Comparison of ENCODE assay signal across 15 cellular contexts in genomic region chr10:17113889-17114288, GRCh38. TPM values are rescaled to one million over a fixed set of nuclear protein-coding genes. Genes with fewer than 3 reads are reported as not detected.
A peak's percentile ranks its signal among the peaks of the same experiment; 100 is the strongest.
DNase-seq lines count a peak whose midpoint lies in the region; ATAC-seq and TF ChIP-seq lines count a peak whose summit lies in the region.
"Had no signal": no experiment of that assay in that cellular context is flagged by ENCODE, and none has a peak within 500 bp of the region (broad histone marks: within the 10 kb centered on the region; RNA-seq: fewer than 3 reads in every experiment).

No MANE protein-coding gene starts in this region.

- H3K9me2 ChIP-seq in SK-N-SH = no peaks in the 10 kb centered on the region

- H3K4me1 ChIP-seq in SK-N-SH (ENCODE audit: control insufficient read depth in 1 of 2, insufficient read depth in 2 of 2, low read depth in 1 of 2, low read length in 1 of 2) (peaks cover 0 to 8% of the 10 kb centered on the region in 2 experiments), right cardiac atrium (ENCODE audit: control insufficient read depth, insufficient read depth, low read length) (no peaks in the 10 kb centered on the region), smooth muscle cell (ENCODE audit: low read depth) (no peaks in the 10 kb centered on the region)
- H3K4me1 ChIP-seq: colonic mucosa had no signal

- no peak overlapping the region for H3K4me2 ChIP-seq in SK-N-SH
- H3K4me2 ChIP-seq in smooth muscle cell = no peak overlapping the region

- H3K4me3 ChIP-seq in SK-N-SH (ENCODE audit: low read depth in 2 of 2, low read length in 1 of 2) (no peak overlapping the region), right cardiac atrium (ENCODE audit: low read length) (no peak overlapping the region), smooth muscle cell (no peak overlapping the region)
- H3K4me3 ChIP-seq: colonic mucosa, thyroid gland had no signal

- CTCF ChIA-PET in SK-N-SH (lab: Yijun Ruan, JAX) = interaction anchor here (0.7 to 1.8 kb wide), 2 partner anchors 13 to 37 kb away, joined by 3 to 5 read pairs; no protein-coding TSS in a partner anchor

- ATAC-seq in SK-N-SH treated with all-trans-retinoic acid at 6 μM for 48 hours (no peak), right cardiac atrium (peak in 1 of 2 donors; percentile 39)
- ATAC-seq in stimulated activated effector memory CD8-positive, alpha-beta T cell treated with anti-CD3 and anti-CD28 coated beads, Interleukin-12 subunit alpha, Interleukin-12 subunit beta, amount 100 ng/mL, for 72 hours = no peak

- H3K9me3 ChIP-seq in SK-N-SH = no peaks in the 10 kb centered on the region
- H3K9me3 ChIP-seq in right cardiac atrium (ENCODE audit: control insufficient read depth, low read length) = no peaks in the 10 kb centered on the region
- H3K9me3 ChIP-seq in smooth muscle cell (replicated peaks; ENCODE audit: low read depth) = no peaks in the 10 kb centered on the region
- H3K9me3 ChIP-seq: colonic mucosa, thyroid gland had no signal

- 93% methylated on average over 6 of the region's 7 CpGs for WGBS in SK-N-SH (ENCODE audit: low lambda C conversion rate)
- 47% methylated on average over 7 of the region's 7 CpGs for WGBS in right cardiac atrium
- WGBS in smooth muscle cell (ENCODE audit: low lambda C conversion rate) = 43% methylated on average over 7 of the region's 7 CpGs

- no peak for TF ChIP-seq EP300 in SK-N-SH (IDR thresholded peaks at IDR 0.05; ENCODE audit: borderline replicate concordance in 1 of 2, low read depth in 1 of 2, low read length in 1 of 2)

- peaks cover 31% of the 10 kb centered on the region for H3F3A ChIP-seq in SK-N-SH (replicated peaks; ENCODE audit: insufficient read depth)
- no peaks in the 10 kb centered on the region for H3F3A ChIP-seq in smooth muscle cell (ENCODE audit: low read depth)

- POLR2A ChIA-PET in SK-N-SH (lab: Yijun Ruan, JAX) = no interaction called here

- H3K79me2 ChIP-seq in SK-N-SH (ENCODE audit: insufficient read depth) (no peaks in the 10 kb centered on the region), smooth muscle cell (ENCODE audit: low read depth) (no peaks in the 10 kb centered on the region)

- TF ChIP-seq RAD21 in SK-N-SH (IDR thresholded peaks at IDR 0.05; ENCODE audit: low read length) = no peak

- H3K27ac ChIP-seq in SK-N-SH (ENCODE audit: low read depth in 2 of 2, low read length in 1 of 2) (peak overlapping the region in 1 of 2 experiments; percentile 57; a peak in 2 of 4 replicates), right cardiac atrium (ENCODE audit: low read length) (no peak overlapping the region), smooth muscle cell (ENCODE audit: low read depth) (no peak overlapping the region)
- H3K27ac ChIP-seq: colonic mucosa, thyroid gland had no signal

- H3K4me3 Mint-ChIP-seq in stimulated activated effector memory CD8-positive, alpha-beta T cell treated with anti-CD3 and anti-CD28 coated beads, Interleukin-12 subunit alpha, Interleukin-12 subunit beta, amount 100 ng/mL, for 72 hours = no peak overlapping the region
- H3K4me3 Mint-ChIP-seq: memory B cell had no signal

- TF ChIP-seq CTCF in SK-N-SH (IDR thresholded peaks at IDR 0.05) (no peak), smooth muscle cell (IDR thresholded peaks at IDR 0.05; ENCODE audit: borderline replicate concordance, insufficient read depth, poor library complexity, severe bottlenecking) (no peak)

- H3K9me3 Mint-ChIP-seq in stimulated activated effector memory CD8-positive, alpha-beta T cell treated with anti-CD3 and anti-CD28 coated beads, Interleukin-12 subunit alpha, Interleukin-12 subunit beta, amount 100 ng/mL, for 72 hours = no peaks in the 10 kb centered on the region
- H3K9me3 Mint-ChIP-seq: memory B cell had no signal

- no peaks in the 10 kb centered on the region for H3K27me3 ChIP-seq in SK-N-SH (ENCODE audit: insufficient read depth)
- H3K27me3 ChIP-seq in right cardiac atrium (ENCODE audit: control insufficient read depth, insufficient read depth) = no peaks in the 10 kb centered on the region
- no peaks in the 10 kb centered on the region for H3K27me3 ChIP-seq in smooth muscle cell (ENCODE audit: low read depth)
- H3K27me3 ChIP-seq: colonic mucosa, thyroid gland had no signal

- intact Hi-C loops in right cardiac atrium (cut with DNase I) = no loop called here

- H3K4me1 Mint-ChIP-seq in stimulated activated effector memory CD8-positive, alpha-beta T cell treated with anti-CD3 and anti-CD28 coated beads, Interleukin-12 subunit alpha, Interleukin-12 subunit beta, amount 100 ng/mL, for 72 hours = peaks cover 8% of the 10 kb centered on the region
- H3K4me1 Mint-ChIP-seq: memory B cell had no signal

- H3K9ac ChIP-seq in SK-N-SH (no peak overlapping the region), smooth muscle cell (ENCODE audit: low read depth) (no peak overlapping the region)

- DNase-seq in SK-N-SH (no peak), amniotic epithelial cell (ENCODE audit: low read depth) (peak; percentile 51), right cardiac atrium (peak; percentile 21 to 69 (median 54)), smooth muscle cell (lab: John Stamatoyannopoulos, UW; ENCODE audit: unreplicated experiment) (peak; percentile 5), NCI-H524 treated with DMSO at 0.1 percent for 48 hours (lab: John Stamatoyannopoulos, UW) (no peak)
- no peak for DNase-seq in stimulated activated effector memory CD8-positive, alpha-beta T cell treated with anti-CD3 and anti-CD28 coated beads, Interleukin-12 subunit alpha, Interleukin-12 subunit beta, amount 100 ng/mL, for 72 hours (ENCODE audit: low spot score in 2 of 2)
- DNase-seq in effector CD4-positive, alpha-beta T cell = no peak
- DNase-seq: colonic mucosa, DMS79 treated with DMSO at 0.1 percent for 48 hours, MV-4-11, NCI-H510A treated with DMSO at 0.1 percent for 48 hours had no signal

- H2AFZ ChIP-seq in SK-N-SH (ENCODE audit: low read depth) (no peak overlapping the region), smooth muscle cell (ENCODE audit: low read depth) (no peak overlapping the region)

- H4K20me1 ChIP-seq in SK-N-SH (ENCODE audit: insufficient read depth) (no peaks in the 10 kb centered on the region), smooth muscle cell (ENCODE audit: low read depth) (no peaks in the 10 kb centered on the region)

- H3K36me3 Mint-ChIP-seq in stimulated activated effector memory CD8-positive, alpha-beta T cell treated with anti-CD3 and anti-CD28 coated beads, Interleukin-12 subunit alpha, Interleukin-12 subunit beta, amount 100 ng/mL, for 72 hours = no peaks in the 10 kb centered on the region

- no peak overlapping the region for H3K27ac Mint-ChIP-seq in stimulated activated effector memory CD8-positive, alpha-beta T cell treated with anti-CD3 and anti-CD28 coated beads, Interleukin-12 subunit alpha, Interleukin-12 subunit beta, amount 100 ng/mL, for 72 hours
- H3K27ac Mint-ChIP-seq: memory B cell, progenitor cell of endocrine pancreas had no signal

- H3K36me3 ChIP-seq in SK-N-SH (replicated peaks in 1 of 2; ENCODE audit: control insufficient read depth in 1 of 2, insufficient read depth in 2 of 2, low read length in 1 of 2) = no peaks in the 10 kb centered on the region
- H3K36me3 ChIP-seq in smooth muscle cell (ENCODE audit: low read depth) = no peaks in the 10 kb centered on the region
- H3K36me3 ChIP-seq: colonic mucosa, thyroid gland had no signal

TF ChIP-seq in SK-N-SH treated with all-trans-retinoic acid at 6 μM for 48 hours, 23 proteins besides CTCF, POLR2A, EP300 and RAD21 (continues in another document):
- TF ChIP-seq SNAI2 (CRISPR knock-in tag; IDR thresholded peaks at IDR 0.05) = no peak
- no peak for TF ChIP-seq RARB (CRISPR knock-in tag; IDR thresholded peaks at IDR 0.05)
- TF ChIP-seq ZC3H10 (CRISPR knock-in tag; IDR thresholded peaks at IDR 0.05) = no peak
- TF ChIP-seq, protein P1, sequence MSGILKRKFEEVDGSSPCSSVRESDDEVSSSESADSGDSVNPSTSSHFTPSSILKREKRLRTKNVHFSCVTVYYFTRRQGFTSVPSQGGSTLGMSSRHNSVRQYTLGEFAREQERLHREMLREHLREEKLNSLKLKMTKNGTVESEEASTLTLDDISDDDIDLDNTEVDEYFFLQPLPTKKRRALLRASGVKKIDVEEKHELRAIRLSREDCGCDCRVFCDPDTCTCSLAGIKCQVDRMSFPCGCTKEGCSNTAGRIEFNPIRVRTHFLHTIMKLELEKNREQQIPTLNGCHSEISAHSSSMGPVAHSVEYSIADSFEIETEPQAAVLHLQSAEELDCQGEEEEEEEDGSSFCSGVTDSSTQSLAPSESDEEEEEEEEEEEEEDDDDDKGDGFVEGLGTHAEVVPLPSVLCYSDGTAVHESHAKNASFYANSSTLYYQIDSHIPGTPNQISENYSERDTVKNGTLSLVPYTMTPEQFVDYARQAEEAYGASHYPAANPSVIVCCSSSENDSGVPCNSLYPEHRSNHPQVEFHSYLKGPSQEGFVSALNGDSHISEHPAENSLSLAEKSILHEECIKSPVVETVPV (CRISPR knock-in tag; IDR thresholded peaks at IDR 0.05) = no peak
- no peak for TF ChIP-seq CSDC2 (CRISPR knock-in tag; IDR thresholded peaks at IDR 0.05)
- TF ChIP-seq PPARA (CRISPR knock-in tag; IDR thresholded peaks at IDR 0.05; ENCODE audit: borderline replicate concordance) = no peak
- TF ChIP-seq TSHZ2 (CRISPR knock-in tag; IDR thresholded peaks at IDR 0.05) = no peak

RNA-seq across cellular contexts. Expression of gene CUBN, which starts 15.7 kb away (rescaled TPM):
- 2.4 and 2.7 TPM in 2 replicates for polyA plus RNA-seq in SK-N-SH (2012; rRNA removed)
- 3.5 and 4.0 TPM in 2 replicates for polyA plus RNA-seq in SK-N-SH (2012; cell fraction: cytosol; rRNA removed)
- 1.1 and 2.5 TPM in 2 replicates for polyA plus RNA-seq in SK-N-SH (2012; cell fraction: nucleus; rRNA removed)
- total RNA-seq in right cardiac atrium = 1 to 10 TPM in 1 of 4 donors, under 1 TPM in 3; 0.78 to 1.3 (median 0.91) TPM
- 0.41 TPM for polyA plus RNA-seq in right cardiac atrium
- 1.7 and 4.7 TPM in 2 replicates for total RNA-seq in smooth muscle cell
- polyA plus RNA-seq in smooth muscle cell = 0.33 and 0.62 TPM in 2 replicates

Comparison
In these comparisons a context has a peak if more than half of its experiments do, and no peak if none do; other contexts are left out.
1. DNase-seq: peak in amniotic epithelial cell (single experiment), right cardiac atrium (3 of 3) and smooth muscle cell (single experiment); none in SK-N-SH (single experiment), NCI-H524 treated with DMSO at 0.1 percent for 48 hours (single experiment), stimulated activated effector memory CD8-positive, alpha-beta T cell treated with anti-CD3 and anti-CD28 coated beads, Interleukin-12 subunit alpha, Interleukin-12 subunit beta, amount 100 ng/mL, for 72 hours (0 of 2) and effector CD4-positive, alpha-beta T cell (single experiment).